ENCODE assay signal across 8 cellular contexts in genomic region chr19:52297601-52298358, GRCh38. TPM values are rescaled to one million over a fixed set of nuclear protein-coding genes. Genes with fewer than 3 reads are reported as not detected.
DNase-seq lines count a peak whose midpoint lies in the region; ATAC-seq and TF ChIP-seq lines count a peak whose summit lies in the region.

No MANE protein-coding gene starts in this region.

- H3K4me1 Mint-ChIP-seq in activated CD8-positive, alpha-beta memory T cell treated with anti-CD3 and anti-CD28 coated beads, Interleukin-2, amount 10 ng/mL, durations not matched to agents 7 days and 5 days, result peaks cover 19% of the 10 kb centered on the region

- CTCF ChIA-PET in activated CD8-positive, alpha-beta memory T cell treated with anti-CD3 and anti-CD28 coated beads, Interleukin-2, amount 10 ng/mL, durations not matched to agents 7 days and 5 days (lab: Charles Lee), result interaction anchor here (0.7 to 1.0 kb wide), 2 partner anchors 24 to 394 kb away, joined by 3 read pairs; no protein-coding TSS in a partner anchor

- H3K27me3 Mint-ChIP-seq in activated CD8-positive, alpha-beta memory T cell treated with anti-CD3 and anti-CD28 coated beads, Interleukin-2, amount 10 ng/mL, durations not matched to agents 7 days and 5 days, result no peaks in the 10 kb centered on the region

- peak overlapping the region; percentile 95 for H3K27ac Mint-ChIP-seq in activated CD8-positive, alpha-beta memory T cell treated with anti-CD3 and anti-CD28 coated beads, Interleukin-2, amount 10 ng/mL, durations not matched to agents 7 days and 5 days

- H3K4me3 ChIP-seq in NB4 (ENCODE audit: low read depth, low read length) (peak overlapping the region; percentile 83), choroid plexus epithelial cell (ENCODE audit: low read depth, low read length) (peak overlapping the region; percentile 89), mucosa of stomach (ENCODE audit: low read length) (peak overlapping the region; percentile 87)

- no peak for ATAC-seq in activated CD8-positive, alpha-beta memory T cell treated with anti-CD3 and anti-CD28 coated beads, Interleukin-2, amount 10 ng/mL, durations not matched to agents 7 days and 5 days

- H3K27me3 ChIP-seq in mucosa of stomach (ENCODE audit: control insufficient read depth, insufficient read depth, low read length), result no peaks in the 10 kb centered on the region

- TF ChIP-seq POLR2A in NB4 (IDR thresholded peaks at IDR 0.05; ENCODE audit: extremely low read depth, insufficient read length), result no peak

- no peaks in the 10 kb centered on the region for H3K36me3 ChIP-seq in mucosa of stomach (ENCODE audit: control insufficient read depth, insufficient read depth, low read length)

- TF ChIP-seq CTCF in NB4 (IDR thresholded peaks at IDR 0.05; ENCODE audit: low read depth, low read length) (no peak), choroid plexus epithelial cell (conservative IDR thresholded peaks at IDR 0.05; ENCODE audit: low read depth, low read length) (no peak)

- H3K9ac ChIP-seq in mucosa of stomach (ENCODE audit: low read length), result peak overlapping the region; percentile 97

- peaks cover 27% of the 10 kb centered on the region for H3K9me3 Mint-ChIP-seq in activated CD8-positive, alpha-beta memory T cell treated with anti-CD3 and anti-CD28 coated beads, Interleukin-2, amount 10 ng/mL, durations not matched to agents 7 days and 5 days (ENCODE audit: low read depth)

- peak overlapping the region; percentile 93 for H3K4me3 Mint-ChIP-seq in activated CD8-positive, alpha-beta memory T cell treated with anti-CD3 and anti-CD28 coated beads, Interleukin-2, amount 10 ng/mL, durations not matched to agents 7 days and 5 days

- H3K4me1 ChIP-seq in mucosa of stomach (ENCODE audit: control insufficient read depth, insufficient read depth, low read length), result peaks cover 13% of the 10 kb centered on the region

- no peaks in the 10 kb centered on the region for H3K9me3 ChIP-seq in mucosa of stomach (ENCODE audit: control insufficient read depth, low read length)

- DNase-seq in activated CD8-positive, alpha-beta memory T cell treated with anti-CD3 and anti-CD28 coated beads, Interleukin-2, amount 10 ng/mL, durations not matched to agents 7 days and 5 days, result no peak
- DNase-seq in activated CD8-positive, alpha-beta memory T cell treated with anti-CD3 and anti-CD28 coated beads, Interleukin-2, amount 50 U/mL, for 4 hours, result no peak
- DNase-seq in NB4 (ENCODE audit: low read depth) (peak; percentile 63), choroid plexus epithelial cell (ENCODE audit: low read depth) (no peak), NCI-H1092 (lab: John Stamatoyannopoulos, UW) (no peak)
- DNase-seq in activated effector memory CD4-positive, alpha-beta T cell treated with Interleukin-2 at 50 U/mL for 16 hours, result no peak
- DNase-seq in effector CD8-positive, alpha-beta T cell (lab: John Stamatoyannopoulos, UW), result no peak

- peaks cover 72% of the 10 kb centered on the region for H3K36me3 Mint-ChIP-seq in activated CD8-positive, alpha-beta memory T cell treated with anti-CD3 and anti-CD28 coated beads, Interleukin-2, amount 10 ng/mL, durations not matched to agents 7 days and 5 days

RNA-seq across cellular contexts. Expression of gene ZNF480, which starts 0.8 kb away (rescaled TPM):
- total RNA-seq in activated CD8-positive, alpha-beta memory T cell treated with anti-CD3 and anti-CD28 coated beads, Interleukin-2, amount 10 ng/mL, durations not matched to agents 7 days and 5 days, result 10 to 100 TPM; 10.6 to 14.3 TPM

RNA-seq across cellular contexts. Expression of gene ZNF766, which starts 28.4 kb away (rescaled TPM):
- total RNA-seq in activated CD8-positive, alpha-beta memory T cell treated with anti-CD3 and anti-CD28 coated beads, Interleukin-2, amount 10 ng/mL, durations not matched to agents 7 days and 5 days, result 10 to 100 TPM; 20.6 to 25.8 TPM

RNA-seq across cellular contexts. Expression of gene ZNF610, which starts 38.3 kb away (rescaled TPM):
- 1 to 10 TPM; 1.4 to 2.0 TPM for total RNA-seq in activated CD8-positive, alpha-beta memory T cell treated with anti-CD3 and anti-CD28 coated beads, Interleukin-2, amount 10 ng/mL, durations not matched to agents 7 days and 5 days
